In genomic region chr22:31332010-31332409, GRCh38 we compare ENCODE assay signal across 25 cellular contexts.
"Had no signal": no experiment of that assay in that cellular context is flagged by ENCODE, and none has a peak within 500 bp of the region (broad histone marks: within the 10 kb centered on the region; RNA-seq: fewer than 3 reads in every experiment).

No MANE protein-coding gene starts in this region.

- ATAC-seq: activated naive CD4-positive, alpha-beta T cell treated with anti-CD3 and anti-CD28 coated beads, Interleukin-2, amount 50 U/mL, for 72 hours; left ventricle myocardium superior; natural killer cell; right lobe of liver; stimulated activated effector memory CD8-positive, alpha-beta T cell treated with anti-CD3 and anti-CD28 coated beads, Interleukin-12 subunit alpha, Interleukin-12 subunit beta, amount 100 ng/mL, for 72 hours; T-helper 17 cell; WTC11 had no signal

- H3K36me3 ChIP-seq: uterus had no signal

- H3K4me1 ChIP-seq: ascending aorta, uterus had no signal

- H3K9me3 Mint-ChIP-seq: activated naive CD4-positive, alpha-beta T cell treated with anti-CD3 and anti-CD28 coated beads, Interleukin-2, amount 50 U/mL, for 72 hours; activated T-helper 1 cell treated with anti-CD3 and anti-CD28 coated beads, Interleukin-12 subunit alpha, Interleukin-12 subunit beta, Interleukin-2, Interleukin-4 antibody, amounts not matched to agents 30 ng/mL and 10 ng/mL and 1 ng/mL, durations not matched to agents 14 hours and 24 hours and 36 hours; brain; natural killer cell; stimulated activated effector memory CD8-positive, alpha-beta T cell treated with anti-CD3 and anti-CD28 coated beads, Interleukin-12 subunit alpha, Interleukin-12 subunit beta, amount 100 ng/mL, for 72 hours; stimulated activated naive CD8-positive, alpha-beta T cell treated with anti-CD3 and anti-CD28 coated beads, Interleukin-15, Interleukin-2, amounts not matched to agents 100 ng/mL and 50 ng/mL, for 24 hours; type B pancreatic cell; WTC11 had no signal

- H3K27me3 ChIP-seq: adrenal gland, ascending aorta, dorsolateral prefrontal cortex, right lobe of liver, uterus had no signal

- H3K4me3 ChIP-seq: adrenal gland, ascending aorta, coronary artery, right lobe of liver, skin epidermis, uterus had no signal

- H3K4me1 Mint-ChIP-seq: WTC11 had no signal

- H3K4me3 Mint-ChIP-seq: activated T-helper 1 cell treated with anti-CD3 and anti-CD28 coated beads, Interleukin-12 subunit alpha, Interleukin-12 subunit beta, Interleukin-2, Interleukin-4 antibody, amounts not matched to agents 30 ng/mL and 10 ng/mL and 1 ng/mL, durations not matched to agents 14 hours and 24 hours and 36 hours; brain; natural killer cell; stimulated activated effector memory CD8-positive, alpha-beta T cell treated with anti-CD3 and anti-CD28 coated beads, Interleukin-12 subunit alpha, Interleukin-12 subunit beta, amount 100 ng/mL, for 72 hours; stimulated activated naive CD8-positive, alpha-beta T cell treated with anti-CD3 and anti-CD28 coated beads, Interleukin-15, Interleukin-2, amounts not matched to agents 100 ng/mL and 50 ng/mL, for 24 hours; type B pancreatic cell; WTC11 had no signal

- H3K27ac ChIP-seq: adrenal gland, ascending aorta, coronary artery, right lobe of liver, skin epidermis had no signal

- H3K27me3 Mint-ChIP-seq: brain; stimulated activated naive CD8-positive, alpha-beta T cell treated with anti-CD3 and anti-CD28 coated beads, Interleukin-15, Interleukin-2, amounts not matched to agents 100 ng/mL and 50 ng/mL, for 24 hours; T-helper 17 cell; type B pancreatic cell had no signal

- H3K27ac Mint-ChIP-seq: activated T-helper 1 cell treated with anti-CD3 and anti-CD28 coated beads, Interleukin-12 subunit alpha, Interleukin-12 subunit beta, Interleukin-2, Interleukin-4 antibody, amounts not matched to agents 30 ng/mL and 10 ng/mL and 1 ng/mL, durations not matched to agents 14 hours and 24 hours and 36 hours; natural killer cell; stimulated activated naive CD8-positive, alpha-beta T cell treated with anti-CD3 and anti-CD28 coated beads, Interleukin-15, Interleukin-2, amounts not matched to agents 100 ng/mL and 50 ng/mL, for 24 hours; type B pancreatic cell; WTC11 had no signal

- DNase-seq: activated CD4-positive, alpha-beta T cell treated with anti-CD3 and anti-CD28 coated beads, Interleukin-2, amount 50 U/mL, for 1 hour; activated T-cell treated with anti-CD3 and anti-CD28 coated beads for 4 hours; adrenal gland; effector memory CD4-positive, alpha-beta T cell; islet precursor cell; left ventricle myocardium superior; mammary epithelial cell; natural killer cell; stimulated activated CD4-positive, alpha-beta T cell treated with anti-CD3 and anti-CD28 coated beads, Interleukin-12 subunit alpha, Interleukin-12 subunit beta, amount 100 ng/mL, for 4 hours; stimulated activated CD4-positive, alpha-beta T cell treated with anti-CD3 and anti-CD28 coated beads, Interleukin-4, amount 100 ng/mL, for 24 hours; T-helper 17 cell; T1000; uterus had no signal

- H3K9me3 ChIP-seq: adrenal gland, ascending aorta, right lobe of liver, uterus had no signal
